10 cellular contexts compared by ENCODE assay signal in genomic region chr13:59360108-59360507, GRCh38.
DNase-seq lines count a peak whose midpoint lies in the region; ATAC-seq, FAIRE-seq and TF ChIP-seq lines count a peak whose summit lies in the region.
"Had no signal": no experiment of that assay in that cellular context is flagged by ENCODE, and none has a peak within 500 bp of the region (broad histone marks: within the 10 kb centered on the region; RNA-seq: fewer than 3 reads in every experiment).

No MANE protein-coding gene starts in this region.

- in situ Hi-C loops in HepG2 (cut with HindIII; ENCODE audit: extremely low pct_ligation_motif_present, low pct_unique_long_range_greater_than_20kb), result no loop called here

- no peaks in the 10 kb centered on the region for H3K9me3 Mint-ChIP-seq in astrocyte (ENCODE audit: unreplicated experiment)
- H3K9me3 Mint-ChIP-seq in stimulated activated effector memory CD8-positive, alpha-beta T cell treated with anti-CD3 and anti-CD28 coated beads, Interleukin-12 subunit alpha, Interleukin-12 subunit beta, amount 100 ng/mL, for 72 hours, result no peaks in the 10 kb centered on the region
- H3K9me3 Mint-ChIP-seq: neural crest cell had no signal

- H3K36me3 ChIP-seq in right lobe of liver, result no peaks in the 10 kb centered on the region
- H3K36me3 ChIP-seq in HepG2 (replicated peaks in 1 of 2; ENCODE audit: control insufficient read depth in 1 of 2, insufficient read depth in 2 of 2, low read length in 2 of 2), result no peaks in the 10 kb centered on the region
- no peaks in the 10 kb centered on the region for H3K36me3 ChIP-seq in astrocyte (ENCODE audit: insufficient read depth, low read length)
- no peaks in the 10 kb centered on the region for H3K36me3 ChIP-seq in PC-9 (ENCODE audit: low read depth)

- H3K9me3 ChIP-seq in right lobe of liver, result no peaks in the 10 kb centered on the region
- no peaks in the 10 kb centered on the region for H3K9me3 ChIP-seq in HepG2 (ENCODE audit: low read length)
- no peaks in the 10 kb centered on the region for H3K9me3 ChIP-seq in astrocyte (ENCODE audit: insufficient read depth, low read depth, low read length)
- H3K9me3 ChIP-seq in PC-9 (ENCODE audit: insufficient read depth, low read depth), result no peaks in the 10 kb centered on the region
- H3K9me3 ChIP-seq: body of pancreas had no signal

- CTCF ChIA-PET in HepG2 (lab: Yijun Ruan, JAX; ENCODE audit: low intra/inter-chr PET ratio, low total read pairs), result no interaction called here
- CTCF ChIA-PET in PC-9 (lab: Charles Lee), result no interaction called here

- ATAC-seq in right lobe of liver (peak; percentile 57 to 74 (median 64)), HepG2 (no peak), HG03159 (IDR thresholded peaks at IDR 0.05; ENCODE audit: unreplicated experiment) (peak; percentile 79)
- ATAC-seq in stimulated activated effector memory CD8-positive, alpha-beta T cell treated with anti-CD3 and anti-CD28 coated beads, Interleukin-12 subunit alpha, Interleukin-12 subunit beta, amount 100 ng/mL, for 72 hours, result peak; percentile 75
- ATAC-seq: body of pancreas had no signal

- no peaks in the 10 kb centered on the region for H3F3A ChIP-seq in PC-9 (ENCODE audit: insufficient read depth, low read depth)

- H3K9me2 ChIP-seq in PC-9 (ENCODE audit: insufficient read depth), result no peaks in the 10 kb centered on the region

- H3K36me3 Mint-ChIP-seq in astrocyte (ENCODE audit: low read depth, unreplicated experiment), result no peaks in the 10 kb centered on the region
- no peaks in the 10 kb centered on the region for H3K36me3 Mint-ChIP-seq in stimulated activated effector memory CD8-positive, alpha-beta T cell treated with anti-CD3 and anti-CD28 coated beads, Interleukin-12 subunit alpha, Interleukin-12 subunit beta, amount 100 ng/mL, for 72 hours

- no peaks in the 10 kb centered on the region for H3K4me1 Mint-ChIP-seq in astrocyte (ENCODE audit: low read depth, unreplicated experiment)
- H3K4me1 Mint-ChIP-seq in stimulated activated effector memory CD8-positive, alpha-beta T cell treated with anti-CD3 and anti-CD28 coated beads, Interleukin-12 subunit alpha, Interleukin-12 subunit beta, amount 100 ng/mL, for 72 hours, result no peaks in the 10 kb centered on the region

- H3K4me2 ChIP-seq in HepG2 (ENCODE audit: low read depth, low read length), result no peak overlapping the region
- no peak overlapping the region for H3K4me2 ChIP-seq in astrocyte (ENCODE audit: low read length)
- no peak overlapping the region for H3K4me2 ChIP-seq in PC-9

- no peaks in the 10 kb centered on the region for H3K27me3 ChIP-seq in right lobe of liver
- no peaks in the 10 kb centered on the region for H3K27me3 ChIP-seq in HepG2 (ENCODE audit: control insufficient read depth in 1 of 2, insufficient read depth in 2 of 2, low read length in 2 of 2)
- no peaks in the 10 kb centered on the region for H3K27me3 ChIP-seq in astrocyte (ENCODE audit: insufficient read depth, low read length)
- no peaks in the 10 kb centered on the region for H3K27me3 ChIP-seq in PC-9 (ENCODE audit: insufficient read depth, low read depth)
- H3K27me3 ChIP-seq: body of pancreas had no signal

- H3K9ac ChIP-seq in HepG2 (ENCODE audit: insufficient read depth, low read depth, low read length) (no peak overlapping the region), astrocyte (ENCODE audit: low read length) (no peak overlapping the region)

- TF ChIP-seq CTCF in right lobe of liver (IDR thresholded peaks at IDR 0.05) (no peak), HepG2 (CRISPR knock-in tag; IDR thresholded peaks at IDR 0.05) (no peak), astrocyte (IDR thresholded peaks at IDR 0.05; ENCODE audit: insufficient read depth, low read depth, low read length) (no peak), PC-9 (conservative IDR thresholded peaks at IDR 0.05) (no peak)

- FAIRE-seq in HepG2 (lab: Jason Lieb, UNC) (no peak), astrocyte (lab: Jason Lieb, UNC) (no peak)

- H3K4me3 ChIP-seq in right lobe of liver (no peak overlapping the region), HepG2 (replicated peaks in 1 of 3; ENCODE audit: insufficient read depth in 1 of 3, low read depth in 2 of 3, low read length in 3 of 3) (no peak overlapping the region), astrocyte (ENCODE audit: insufficient read depth, low read depth, low read length) (no peak overlapping the region), PC-9 (no peak overlapping the region)
- H3K4me3 ChIP-seq: body of pancreas had no signal

- no peak for TF ChIP-seq EP300 in HepG2 (IDR thresholded peaks at IDR 0.05; ENCODE audit: low read depth in 2 of 2, low read length in 2 of 2)
- no peak for TF ChIP-seq EP300 in HepG2 (CRISPR knock-in tag; IDR thresholded peaks at IDR 0.05; ENCODE audit: borderline replicate concordance)

- POLR2A ChIA-PET in HepG2 (lab: Yijun Ruan, JAX) (no interaction called here), PC-9 (lab: Charles Lee; ENCODE audit: unreplicated experiment) (no interaction called here)

- BruUV-seq in HepG2 (replicated peaks; lab: Mats Ljungman, UMichigan), result no TSS peak
- no TSS peak for BruUV-seq in PC-9 (replicated peaks; lab: Mats Ljungman, UMichigan)

- DNase-seq in right lobe of liver (peak in 1 of 3 donors; percentile 24), HepG2 (ENCODE audit: low spot score) (no peak), astrocyte (ENCODE audit: low read depth) (no peak), PC-9 (no peak), cerebellar cortex (ENCODE audit: low spot score) (no peak)
- DNase-seq in stimulated activated effector memory CD8-positive, alpha-beta T cell treated with anti-CD3 and anti-CD28 coated beads, Interleukin-12 subunit alpha, Interleukin-12 subunit beta, amount 100 ng/mL, for 72 hours (ENCODE audit: low spot score in 2 of 2), result no peak
- no peak for DNase-seq in NK-92 treated with Interleukin-12 subunit alpha and Interleukin-12 subunit beta, amount 100 ng/mL, for 24 hours (lab: John Stamatoyannopoulos, UW)

- H3K4me1 ChIP-seq in right lobe of liver, result peaks cover 0 to 3% (median 0%) of the 10 kb centered on the region in 4 donors
- no peaks in the 10 kb centered on the region for H3K4me1 ChIP-seq in HepG2 (ENCODE audit: insufficient read depth, low read length)
- H3K4me1 ChIP-seq in astrocyte (ENCODE audit: insufficient read depth, low read length), result no peaks in the 10 kb centered on the region
- no peaks in the 10 kb centered on the region for H3K4me1 ChIP-seq in PC-9 (replicated peaks; ENCODE audit: insufficient read depth)

- H3K27ac Mint-ChIP-seq in astrocyte (ENCODE audit: unreplicated experiment), result no peak overlapping the region
- H3K27ac Mint-ChIP-seq in stimulated activated effector memory CD8-positive, alpha-beta T cell treated with anti-CD3 and anti-CD28 coated beads, Interleukin-12 subunit alpha, Interleukin-12 subunit beta, amount 100 ng/mL, for 72 hours, result no peak overlapping the region

- no peak for TF ChIP-seq RAD21 in HepG2 (CRISPR knock-in tag; IDR thresholded peaks at IDR 0.05)

- no peaks in the 10 kb centered on the region for H3K27me3 Mint-ChIP-seq in astrocyte (ENCODE audit: low read depth, unreplicated experiment)

- intact Hi-C loops in right lobe of liver (cut with DNase I), result no loop called here
- intact Hi-C loops in HepG2 (cut with micrococcal nuclease; ENCODE audit: unreplicated experiment), result no loop called here
- intact Hi-C loops in PC-9 (cut with micrococcal nuclease; ENCODE audit: unreplicated experiment), result no loop called here

- TF ChIP-seq POLR2A in right lobe of liver (IDR thresholded peaks at IDR 0.05) (no peak), HepG2 (IDR thresholded peaks at IDR 0.05; ENCODE audit: insufficient read depth in 1 of 2, low read depth in 2 of 2, low read length in 2 of 2) (no peak)

- no peak overlapping the region for H3K4me3 Mint-ChIP-seq in astrocyte (ENCODE audit: unreplicated experiment)
- H3K4me3 Mint-ChIP-seq in stimulated activated effector memory CD8-positive, alpha-beta T cell treated with anti-CD3 and anti-CD28 coated beads, Interleukin-12 subunit alpha, Interleukin-12 subunit beta, amount 100 ng/mL, for 72 hours, result no peak overlapping the region
- H3K4me3 Mint-ChIP-seq: neural crest cell had no signal

- H3K79me2 ChIP-seq in HepG2 (ENCODE audit: insufficient read depth, low read length) (no peaks in the 10 kb centered on the region), astrocyte (ENCODE audit: insufficient read depth, low read length) (no peaks in the 10 kb centered on the region), PC-9 (ENCODE audit: low read depth) (no peaks in the 10 kb centered on the region)

- H2AFZ ChIP-seq in HepG2 (ENCODE audit: low read length), result no peak overlapping the region
- H2AFZ ChIP-seq in astrocyte (ENCODE audit: low read depth, low read length), result peak overlapping the region; percentile 28
- no peak overlapping the region for H2AFZ ChIP-seq in PC-9

- H4K20me1 ChIP-seq in HepG2 (ENCODE audit: insufficient read depth, low read length) (no peaks in the 10 kb centered on the region), astrocyte (ENCODE audit: insufficient read depth, low read length) (no peaks in the 10 kb centered on the region), PC-9 (ENCODE audit: insufficient read depth) (no peaks in the 10 kb centered on the region)

- H3K27ac ChIP-seq in right lobe of liver (no peak overlapping the region), HepG2 (ENCODE audit: extremely low read length, insufficient read depth, low read length) (no peak overlapping the region), astrocyte (ENCODE audit: low read depth, low read length) (no peak overlapping the region), PC-9 (no peak overlapping the region)
- H3K27ac ChIP-seq: body of pancreas had no signal

TF ChIP-seq in HepG2, 621 proteins besides CTCF, POLR2A, EP300 and RAD21 (continues in another document):
- no peak for TF ChIP-seq ATF3 (CRISPR knock-in tag; IDR thresholded peaks at IDR 0.05)
- TF ChIP-seq MED8 (CRISPR knock-in tag; IDR thresholded peaks at IDR 0.05; ENCODE audit: insufficient replicate concordance), result no peak
- TF ChIP-seq CHD2 (IDR thresholded peaks at IDR 0.05; ENCODE audit: low read depth, low read length), result no peak
- no peak for TF ChIP-seq RBM22 (optimal IDR thresholded peaks at IDR 0.05; ENCODE audit: low read length)
- no peak for TF ChIP-seq CREB1 (IDR thresholded peaks at IDR 0.05)
- TF ChIP-seq CREB1 (CRISPR knock-in tag; IDR thresholded peaks at IDR 0.05), result no peak
- no peak for TF ChIP-seq TCF12 (IDR thresholded peaks at IDR 0.05)
- TF ChIP-seq TCF12 (CRISPR knock-in tag; IDR thresholded peaks at IDR 0.05), result no peak
- TF ChIP-seq ZNF629 (CRISPR knock-in tag; conservative IDR thresholded peaks at IDR 0.05), result no peak
- TF ChIP-seq ELF3 (CRISPR knock-in tag; IDR thresholded peaks at IDR 0.05), result no peak
- no peak for TF ChIP-seq POLR2G (IDR thresholded peaks at IDR 0.05; ENCODE audit: low read depth, low read length)
- no peak for TF ChIP-seq MIXL1 (CRISPR knock-in tag; IDR thresholded peaks at IDR 0.05)
- no peak for TF ChIP-seq ZNF75D (CRISPR knock-in tag; IDR thresholded peaks at IDR 0.05; ENCODE audit: borderline replicate concordance)
- TF ChIP-seq TBX3 (IDR thresholded peaks at IDR 0.05; ENCODE audit: borderline replicate concordance), result no peak
